10 cellular contexts compared by ENCODE assay signal in the genomic region with DNA sequence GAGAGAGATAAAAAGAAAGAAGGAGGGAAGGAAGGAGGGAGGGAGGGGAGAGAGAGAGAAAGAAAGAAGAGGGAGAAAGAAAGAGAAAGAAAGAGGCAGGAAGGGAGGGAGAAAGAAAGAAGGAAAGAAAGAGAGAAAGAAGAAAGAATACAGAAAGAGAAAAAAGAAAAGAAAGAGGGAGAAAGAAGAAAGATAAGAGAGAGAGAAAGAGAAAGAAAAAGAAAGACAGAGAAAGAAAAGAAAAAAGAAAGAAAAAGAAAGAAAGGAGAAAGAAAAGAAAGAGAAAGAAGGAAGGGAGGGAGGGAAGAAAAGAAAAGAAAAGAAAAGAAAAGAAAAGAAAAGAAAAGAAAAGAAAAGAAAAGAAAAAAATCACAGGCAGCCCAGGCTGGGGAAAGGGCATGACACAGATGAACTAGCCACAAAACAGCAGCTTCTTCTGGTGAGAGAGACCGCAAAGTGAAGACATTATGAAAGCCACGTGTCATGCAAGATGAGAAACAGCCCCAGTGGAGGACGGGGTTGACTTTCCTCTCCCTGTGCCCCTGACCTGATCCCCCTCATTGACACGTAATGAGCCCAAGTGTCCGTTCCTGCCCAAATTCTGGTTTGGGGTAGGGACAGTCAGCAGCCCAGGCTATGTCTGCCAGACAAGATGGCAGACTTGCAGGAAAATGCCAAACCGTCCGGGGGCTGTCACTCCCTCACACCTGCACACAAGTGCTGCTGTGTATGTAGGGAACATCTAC.
DNase-seq lines count a peak whose midpoint lies in the region; ATAC-seq, FAIRE-seq and TF ChIP-seq lines count a peak whose summit lies in the region.
"Had no signal": no experiment of that assay in that cellular context is flagged by ENCODE, and none has a peak within 500 bp of the region (broad histone marks: within the 10 kb centered on the region; RNA-seq: fewer than 3 reads in every experiment).

No MANE protein-coding gene starts in this region.

- no peak for FAIRE-seq in RCC 7860 (lab: Jason Lieb, UNC)

- H3K4me1 ChIP-seq in effector memory CD4-positive, alpha-beta T cell (ENCODE audit: control insufficient read depth, insufficient read depth, low read length, poor library complexity, severe bottlenecking), result peaks cover 5% of the 10 kb centered on the region

- no peaks in the 10 kb centered on the region for H3K9me3 Mint-ChIP-seq in mesothelial cell of epicardium

- CTCF ChIA-PET in AG04449 (lab: Yijun Ruan, JAX), result no interaction called here

- peak overlapping the region; percentile 10; the same call in 1 of the 2 replicates for H3K4me3 ChIP-seq in AG04449 (ENCODE audit: low read depth, low read length)
- H3K4me3 ChIP-seq in effector memory CD4-positive, alpha-beta T cell (ENCODE audit: insufficient read depth, low read depth, low read length, poor library complexity, severe bottlenecking), result no peak overlapping the region
- H3K4me3 ChIP-seq: PC-9 had no signal

- H3K4me3 Mint-ChIP-seq in mesothelial cell of epicardium, result no peak overlapping the region

- DNase-seq in AG04449 (ENCODE audit: low read depth, low spot score) (no peak), NCI-H82 (lab: John Stamatoyannopoulos, UW) (no peak), mesothelial cell of epicardium (ENCODE audit: low spot score in 2 of 2, unreplicated experiment in 2 of 2) (no peak), RCC 7860 (ENCODE audit: low spot score) (no peak)
- peak; percentile 15 for DNase-seq in activated CD4-positive, alpha-beta T cell treated with anti-CD3 and anti-CD28 coated beads for 1 hour
- DNase-seq in effector memory CD4-positive, alpha-beta T cell, result peak in 2 of 3 donors; percentile 3 to 13
- DNase-seq: mammary epithelial cell, PC-9 had no signal

- TF ChIP-seq CTCF in AG04449 (IDR thresholded peaks at IDR 0.05; ENCODE audit: insufficient read depth, low read length, missing control alignments) (no peak), mesothelial cell of epicardium (IDR thresholded peaks at IDR 0.05; ENCODE audit: unreplicated experiment) (no peak)

- no peak overlapping the region for H3K27ac ChIP-seq in effector memory CD4-positive, alpha-beta T cell (ENCODE audit: insufficient read depth, low read length, poor library complexity, severe bottlenecking)
- H3K27ac ChIP-seq: PC-9 had no signal

- POLR2A ChIA-PET in AG04449 (lab: Yijun Ruan, JAX), result interaction anchor here (0.6 kb wide), 1 partner anchor 329 kb away, joined by 3 read pairs; no protein-coding TSS in a partner anchor

- H3K36me3 Mint-ChIP-seq in mesothelial cell of epicardium, result no peaks in the 10 kb centered on the region

- peaks cover 4% of the 10 kb centered on the region for H3K4me1 Mint-ChIP-seq in mesothelial cell of epicardium

- no peak overlapping the region for H3K27ac Mint-ChIP-seq in mesothelial cell of epicardium

- no peaks in the 10 kb centered on the region for H3K9me3 ChIP-seq in effector memory CD4-positive, alpha-beta T cell (ENCODE audit: control insufficient read depth, low read length)

- no peaks in the 10 kb centered on the region for H3K27me3 ChIP-seq in effector memory CD4-positive, alpha-beta T cell (replicated peaks; ENCODE audit: control insufficient read depth, insufficient read depth, low read length, poor library complexity, severe bottlenecking)

- no peaks in the 10 kb centered on the region for H3K27me3 Mint-ChIP-seq in mesothelial cell of epicardium (ENCODE audit: low read depth)

- H3K36me3 ChIP-seq in effector memory CD4-positive, alpha-beta T cell (ENCODE audit: control insufficient read depth, insufficient read depth, low read length), result no peaks in the 10 kb centered on the region

- ATAC-seq in HG02798 (IDR thresholded peaks at IDR 0.05; ENCODE audit: poor library complexity, unreplicated experiment) (peak; percentile 60), HG03442 (IDR thresholded peaks at IDR 0.05; ENCODE audit: unreplicated experiment) (no peak)

Comparison
In these comparisons a context has a peak if more than half of its experiments do, and no peak if none do; other contexts are left out.
1. DNase-seq: peak in activated CD4-positive, alpha-beta T cell treated with anti-CD3 and anti-CD28 coated beads for 1 hour (single experiment) and effector memory CD4-positive, alpha-beta T cell (2 of 3); none in AG04449 (single experiment), NCI-H82 (single experiment), mesothelial cell of epicardium (0 of 2) and RCC 7860 (single experiment).